In the genomic region with DNA sequence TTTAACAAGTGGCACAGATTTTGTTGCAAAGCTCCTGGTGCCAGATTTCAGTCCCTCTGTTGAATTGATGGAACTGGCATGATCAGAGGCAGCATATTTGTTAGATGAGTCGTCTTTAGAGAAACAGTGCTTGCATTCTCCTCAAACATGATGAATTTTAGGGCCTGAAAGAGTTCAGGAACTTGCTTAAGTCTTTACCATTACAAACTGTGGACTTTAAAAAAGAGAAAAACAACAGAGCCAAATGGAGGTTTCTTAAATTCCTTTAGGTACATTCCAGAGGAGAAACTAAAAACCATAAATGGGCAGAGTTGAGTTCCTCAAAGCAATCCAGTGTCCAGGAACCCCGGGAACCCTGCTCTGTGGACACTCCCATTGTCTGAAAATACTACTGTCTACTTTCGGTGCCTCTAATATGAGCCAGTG, we compare ENCODE assay signal across 1 cellular context.
TF ChIP-seq lines count a peak whose summit lies in the region.

No MANE protein-coding gene starts in this region.

TF ChIP-seq in A549, 52 proteins besides CTCF, POLR2A, EP300 and RAD21 (continued from another document):
- TF ChIP-seq, protein P1, sequence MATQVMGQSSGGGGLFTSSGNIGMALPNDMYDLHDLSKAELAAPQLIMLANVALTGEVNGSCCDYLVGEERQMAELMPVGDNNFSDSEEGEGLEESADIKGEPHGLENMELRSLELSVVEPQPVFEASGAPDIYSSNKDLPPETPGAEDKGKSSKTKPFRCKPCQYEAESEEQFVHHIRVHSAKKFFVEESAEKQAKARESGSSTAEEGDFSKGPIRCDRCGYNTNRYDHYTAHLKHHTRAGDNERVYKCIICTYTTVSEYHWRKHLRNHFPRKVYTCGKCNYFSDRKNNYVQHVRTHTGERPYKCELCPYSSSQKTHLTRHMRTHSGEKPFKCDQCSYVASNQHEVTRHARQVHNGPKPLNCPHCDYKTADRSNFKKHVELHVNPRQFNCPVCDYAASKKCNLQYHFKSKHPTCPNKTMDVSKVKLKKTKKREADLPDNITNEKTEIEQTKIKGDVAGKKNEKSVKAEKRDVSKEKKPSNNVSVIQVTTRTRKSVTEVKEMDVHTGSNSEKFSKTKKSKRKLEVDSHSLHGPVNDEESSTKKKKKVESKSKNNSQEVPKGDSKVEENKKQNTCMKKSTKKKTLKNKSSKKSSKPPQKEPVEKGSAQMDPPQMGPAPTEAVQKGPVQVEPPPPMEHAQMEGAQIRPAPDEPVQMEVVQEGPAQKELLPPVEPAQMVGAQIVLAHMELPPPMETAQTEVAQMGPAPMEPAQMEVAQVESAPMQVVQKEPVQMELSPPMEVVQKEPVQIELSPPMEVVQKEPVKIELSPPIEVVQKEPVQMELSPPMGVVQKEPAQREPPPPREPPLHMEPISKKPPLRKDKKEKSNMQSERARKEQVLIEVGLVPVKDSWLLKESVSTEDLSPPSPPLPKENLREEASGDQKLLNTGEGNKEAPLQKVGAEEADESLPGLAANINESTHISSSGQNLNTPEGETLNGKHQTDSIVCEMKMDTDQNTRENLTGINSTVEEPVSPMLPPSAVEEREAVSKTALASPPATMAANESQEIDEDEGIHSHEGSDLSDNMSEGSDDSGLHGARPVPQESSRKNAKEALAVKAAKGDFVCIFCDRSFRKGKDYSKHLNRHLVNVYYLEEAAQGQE (IDR thresholded peaks at IDR 0.05), result no peak
- TF ChIP-seq FOSB (CRISPR knock-in tag; IDR thresholded peaks at IDR 0.05) (no peak), RARB (CRISPR knock-in tag; IDR thresholded peaks at IDR 0.05) (no peak)
- TF ChIP-seq, protein P2, sequence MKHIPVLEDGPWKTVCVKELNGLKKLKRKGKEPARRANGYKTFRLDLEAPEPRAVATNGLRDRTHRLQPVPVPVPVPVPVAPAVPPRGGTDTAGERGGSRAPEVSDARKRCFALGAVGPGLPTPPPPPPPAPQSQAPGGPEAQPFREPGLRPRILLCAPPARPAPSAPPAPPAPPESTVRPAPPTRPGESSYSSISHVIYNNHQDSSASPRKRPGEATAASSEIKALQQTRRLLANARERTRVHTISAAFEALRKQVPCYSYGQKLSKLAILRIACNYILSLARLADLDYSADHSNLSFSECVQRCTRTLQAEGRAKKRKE (CRISPR knock-in tag; IDR thresholded peaks at IDR 0.05; ENCODE audit: low read depth), result no peak
